Comparison of ENCODE assay signal across 14 cellular contexts in genomic region chr16:57688987-57689771, GRCh38. TPM values are rescaled to one million over a fixed set of nuclear protein-coding genes. Genes with fewer than 3 reads are reported as not detected.
DNase-seq lines count a peak whose midpoint lies in the region; ATAC-seq and TF ChIP-seq lines count a peak whose summit lies in the region.
"Had no signal": no experiment of that assay in that cellular context is flagged by ENCODE, and none has a peak within 500 bp of the region (broad histone marks: within the 10 kb centered on the region; RNA-seq: fewer than 3 reads in every experiment).

No MANE protein-coding gene starts in this region.

- H3K4me1 ChIP-seq in body of pancreas = peaks cover 39% of the 10 kb centered on the region
- H3K4me1 ChIP-seq in neutrophil (ENCODE audit: control insufficient read depth in 1 of 2, insufficient read depth in 1 of 2, low read depth in 1 of 2, low read length in 1 of 2) = peaks cover 76 to 77% of the 10 kb centered on the region in 2 experiments
- peaks cover 12% of the 10 kb centered on the region for H3K4me1 ChIP-seq in effector memory CD4-positive, alpha-beta T cell (ENCODE audit: control insufficient read depth, insufficient read depth, low read length, poor library complexity, severe bottlenecking)

- peak in 1 of 7 experiments; percentile 2 for TF ChIP-seq CTCF in body of pancreas (IDR thresholded peaks at IDR 0.05)
- no peak for TF ChIP-seq CTCF in neutrophil (IDR thresholded peaks at IDR 0.05)

- H3K9me3 ChIP-seq in body of pancreas = no peaks in the 10 kb centered on the region
- no peaks in the 10 kb centered on the region for H3K9me3 ChIP-seq in neutrophil
- H3K9me3 ChIP-seq in effector memory CD4-positive, alpha-beta T cell (ENCODE audit: control insufficient read depth, low read length) = no peaks in the 10 kb centered on the region
- H3K9me3 ChIP-seq: ovary had no signal

- intact Hi-C loops in body of pancreas (cut with DNase I) = no loop called here

- WGBS in body of pancreas, 2 donors = 24 to 25% methylated on average over 15 of the region's 15 CpGs

- H3K36me3 ChIP-seq in body of pancreas (replicated peaks in 1 of 2; ENCODE audit: insufficient read depth in 1 of 2, low read depth in 2 of 2) = no peaks in the 10 kb centered on the region
- peaks cover 62% of the 10 kb centered on the region for H3K36me3 ChIP-seq in neutrophil
- H3K36me3 ChIP-seq in effector memory CD4-positive, alpha-beta T cell (ENCODE audit: control insufficient read depth, insufficient read depth, low read length) = no peaks in the 10 kb centered on the region
- H3K36me3 ChIP-seq: ovary had no signal

- TF ChIP-seq POLR2A in body of pancreas (IDR thresholded peaks at IDR 0.05) = no peak

- ATAC-seq in HG02938 (IDR thresholded peaks at IDR 0.05; ENCODE audit: unreplicated experiment) = peak; percentile 10
- peak; percentile 85 for ATAC-seq in body of pancreas
- ATAC-seq in HG02571 (IDR thresholded peaks at IDR 0.05; ENCODE audit: unreplicated experiment) = no peak
- ATAC-seq: left cardiac atrium had no signal

- H3K4me3 ChIP-seq in body of pancreas = no peak overlapping the region
- peak overlapping the region; percentile 9 to 49 for H3K4me3 ChIP-seq in neutrophil (ENCODE audit: low read depth in 1 of 2, low read length in 1 of 2)
- no peak overlapping the region for H3K4me3 ChIP-seq in effector memory CD4-positive, alpha-beta T cell (ENCODE audit: insufficient read depth, low read depth, low read length, poor library complexity, severe bottlenecking)
- H3K4me3 ChIP-seq: ovary had no signal

- DNase-seq in NCI-H1092 treated with DMSO at 0.1 percent for 48 hours (lab: John Stamatoyannopoulos, UW) = peak; percentile 8
- DNase-seq in NCI-H1092 (lab: John Stamatoyannopoulos, UW) = no peak
- peak; percentile 62 to 83 (median 79) for DNase-seq in body of pancreas
- DNase-seq in effector memory CD4-positive, alpha-beta T cell = no peak
- no peak for DNase-seq in kidney glomerular epithelial cell (lab: John Stamatoyannopoulos, UW)
- DNase-seq: activated effector memory CD4-positive, alpha-beta T cell treated with anti-CD3 and anti-CD28 coated beads, Interleukin-2, amount 50 U/mL, for 16 hours; left cardiac atrium; NCI-H1930; stimulated activated naive CD4-positive, alpha-beta T cell treated with Interleukin-2 at 50 U/mL for 16 hours had no signal

- no peaks in the 10 kb centered on the region for H3K27me3 ChIP-seq in body of pancreas
- H3K27me3 ChIP-seq in neutrophil = no peaks in the 10 kb centered on the region
- H3K27me3 ChIP-seq in effector memory CD4-positive, alpha-beta T cell (replicated peaks; ENCODE audit: control insufficient read depth, insufficient read depth, low read length, poor library complexity, severe bottlenecking) = no peaks in the 10 kb centered on the region
- H3K27me3 ChIP-seq: ovary had no signal

- H3K27ac ChIP-seq in body of pancreas (peak overlapping the region; percentile 23 to 56 (median 45)), neutrophil (peak overlapping the region; percentile 96)
- no peak overlapping the region for H3K27ac ChIP-seq in effector memory CD4-positive, alpha-beta T cell (ENCODE audit: insufficient read depth, low read length, poor library complexity, severe bottlenecking)
- H3K27ac ChIP-seq: ovary had no signal

RNA-seq across cellular contexts. Expression of gene DRC7, which starts 5.4 kb away (rescaled TPM):
- total RNA-seq in body of pancreas = 1 to 10 TPM in 1 of 2 donors, not detected in 1; 1.3 TPM
- total RNA-seq: A172, left cardiac atrium had no signal

RNA-seq across cellular contexts. Expression of gene ADGRG3, which starts 21.1 kb away (rescaled TPM):
- total RNA-seq in body of pancreas = 1 to 10 TPM; 2.0 to 6.0 TPM
- total RNA-seq: A172 had no signal

RNA-seq across cellular contexts. Expression of gene KATNB1, which starts 46.4 kb away (rescaled TPM):
- total RNA-seq in body of pancreas = 10 to 100 TPM; 13.7 to 14.2 TPM

Comparison
In these comparisons a context has a peak if more than half of its experiments do, and no peak if none do; other contexts are left out.
1. DNase-seq: peak in NCI-H1092 treated with DMSO at 0.1 percent for 48 hours (single experiment) and body of pancreas (4 of 4); none in NCI-H1092 (single experiment), effector memory CD4-positive, alpha-beta T cell (0 of 3) and kidney glomerular epithelial cell (single experiment).
2. H3K4me3 ChIP-seq: peak in neutrophil (2 of 2); none in body of pancreas (0 of 2) and effector memory CD4-positive, alpha-beta T cell (single experiment).